8 cellular contexts compared by ENCODE assay signal in the genomic region with DNA sequence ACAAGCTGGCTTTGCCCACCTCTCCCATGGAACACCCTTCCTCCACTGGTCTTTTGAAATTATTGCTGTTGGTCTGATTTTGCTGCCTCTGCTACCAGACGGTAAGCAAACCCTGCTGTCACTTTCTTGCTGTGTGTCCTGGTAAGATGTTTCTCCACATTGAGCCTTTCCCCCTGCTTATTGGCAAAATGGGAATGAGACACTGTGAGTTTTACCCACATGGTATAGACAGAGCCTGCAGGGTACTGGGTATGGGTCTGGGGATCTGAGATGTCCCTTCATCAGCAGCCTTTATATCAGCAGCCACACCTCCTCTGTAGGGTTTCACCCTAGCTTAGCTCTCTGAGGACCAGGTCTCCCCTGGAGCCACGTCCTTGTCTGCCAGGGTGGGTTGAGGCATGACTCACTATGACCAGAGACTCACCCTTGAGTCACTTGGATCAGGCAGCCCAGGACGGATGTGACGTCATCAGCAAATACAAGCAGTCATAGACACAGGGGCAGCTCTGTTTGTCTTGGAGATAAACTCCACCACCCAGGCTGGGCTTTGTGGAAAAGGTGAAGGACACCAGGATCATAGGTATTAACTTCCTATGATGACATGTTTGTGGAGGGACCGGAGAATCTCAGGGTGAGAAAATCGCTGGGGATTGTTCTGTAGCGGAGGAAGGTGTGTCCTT. TPM values are rescaled to one million over a fixed set of nuclear protein-coding genes. Genes with fewer than 3 reads are reported as not detected.
DNase-seq lines count a peak whose midpoint lies in the region; ATAC-seq lines count a peak whose summit lies in the region.

No MANE protein-coding gene starts in this region.

- peak overlapping the region; percentile 85 for H3K27ac ChIP-seq in SJSA1

- no peak overlapping the region for H3K4me3 Mint-ChIP-seq in stimulated activated effector memory CD8-positive, alpha-beta T cell treated with anti-CD3 and anti-CD28 coated beads, Interleukin-12 subunit alpha, Interleukin-12 subunit beta, amount 100 ng/mL, for 72 hours

- H3K4me3 ChIP-seq in SJSA1: no peak overlapping the region

- peak; percentile 97 for ATAC-seq in stimulated activated effector memory CD8-positive, alpha-beta T cell treated with anti-CD3 and anti-CD28 coated beads, Interleukin-12 subunit alpha, Interleukin-12 subunit beta, amount 100 ng/mL, for 72 hours
- ATAC-seq in HG03025 (IDR thresholded peaks at IDR 0.05; ENCODE audit: low FRiP score, unreplicated experiment): no peak
- no peak for ATAC-seq in HG03280 (IDR thresholded peaks at IDR 0.05; ENCODE audit: unreplicated experiment)
- no peak for ATAC-seq in HG03457 (IDR thresholded peaks at IDR 0.05; ENCODE audit: unreplicated experiment)

- H3K4me1 Mint-ChIP-seq in stimulated activated effector memory CD8-positive, alpha-beta T cell treated with anti-CD3 and anti-CD28 coated beads, Interleukin-12 subunit alpha, Interleukin-12 subunit beta, amount 100 ng/mL, for 72 hours: peaks cover 8% of the 10 kb centered on the region

- H3K9me3 ChIP-seq in SJSA1 (replicated peaks): no peaks in the 10 kb centered on the region

- no peaks in the 10 kb centered on the region for H3K36me3 ChIP-seq in SJSA1

- H3K36me3 Mint-ChIP-seq in stimulated activated effector memory CD8-positive, alpha-beta T cell treated with anti-CD3 and anti-CD28 coated beads, Interleukin-12 subunit alpha, Interleukin-12 subunit beta, amount 100 ng/mL, for 72 hours: no peaks in the 10 kb centered on the region

- no peaks in the 10 kb centered on the region for H3K27me3 ChIP-seq in SJSA1 (replicated peaks)

- H3K4me1 ChIP-seq in SJSA1 (replicated peaks): peaks cover 28% of the 10 kb centered on the region

- DNase-seq in activated CD8-positive, alpha-beta memory T cell treated with anti-CD3 and anti-CD28 coated beads, Interleukin-2, amount 50 U/mL, for 48 hours: peak; percentile 59
- DNase-seq in activated CD8-positive, alpha-beta memory T cell treated with anti-CD3 and anti-CD28 coated beads, Interleukin-2, amount 50 U/mL, for 4 hours: no peak
- DNase-seq in SJSA1 (ENCODE audit: low read depth in 1 of 2, low spot score in 2 of 2) (peak; percentile 88 to 97), fibroblast of the conjunctiva (ENCODE audit: low read depth) (peak; percentile 75)
- DNase-seq in stimulated activated effector memory CD8-positive, alpha-beta T cell treated with anti-CD3 and anti-CD28 coated beads, Interleukin-12 subunit alpha, Interleukin-12 subunit beta, amount 100 ng/mL, for 72 hours (ENCODE audit: low spot score in 2 of 2): peak; percentile 10 to 50

- H3K9me3 Mint-ChIP-seq in stimulated activated effector memory CD8-positive, alpha-beta T cell treated with anti-CD3 and anti-CD28 coated beads, Interleukin-12 subunit alpha, Interleukin-12 subunit beta, amount 100 ng/mL, for 72 hours: no peaks in the 10 kb centered on the region

- no peak overlapping the region for H3K27ac Mint-ChIP-seq in stimulated activated effector memory CD8-positive, alpha-beta T cell treated with anti-CD3 and anti-CD28 coated beads, Interleukin-12 subunit alpha, Interleukin-12 subunit beta, amount 100 ng/mL, for 72 hours

RNA-seq across cellular contexts. Expression of a gene that starts 17.9 kb away (rescaled TPM):
- 15.9 and 16.9 TPM in 2 replicates for total RNA-seq in SJSA1 (2014; rRNA removed; shearing (Covaris generic))
